ENCODE assay signal across 1 cellular context in genomic region chr7:19119372-19119771, GRCh38.
TF ChIP-seq lines count a peak whose summit lies in the region.

No MANE protein-coding gene starts in this region.

TF ChIP-seq in WTC11, 78 proteins besides CTCF, POLR2A, EP300 and RAD21:
- no peak for TF ChIP-seq PRDM15 (CRISPR knock-in tag; IDR thresholded peaks at IDR 0.05)
- TF ChIP-seq ZNF121 (CRISPR knock-in tag; IDR thresholded peaks at IDR 0.05), result no peak
- TF ChIP-seq, protein P1, sequence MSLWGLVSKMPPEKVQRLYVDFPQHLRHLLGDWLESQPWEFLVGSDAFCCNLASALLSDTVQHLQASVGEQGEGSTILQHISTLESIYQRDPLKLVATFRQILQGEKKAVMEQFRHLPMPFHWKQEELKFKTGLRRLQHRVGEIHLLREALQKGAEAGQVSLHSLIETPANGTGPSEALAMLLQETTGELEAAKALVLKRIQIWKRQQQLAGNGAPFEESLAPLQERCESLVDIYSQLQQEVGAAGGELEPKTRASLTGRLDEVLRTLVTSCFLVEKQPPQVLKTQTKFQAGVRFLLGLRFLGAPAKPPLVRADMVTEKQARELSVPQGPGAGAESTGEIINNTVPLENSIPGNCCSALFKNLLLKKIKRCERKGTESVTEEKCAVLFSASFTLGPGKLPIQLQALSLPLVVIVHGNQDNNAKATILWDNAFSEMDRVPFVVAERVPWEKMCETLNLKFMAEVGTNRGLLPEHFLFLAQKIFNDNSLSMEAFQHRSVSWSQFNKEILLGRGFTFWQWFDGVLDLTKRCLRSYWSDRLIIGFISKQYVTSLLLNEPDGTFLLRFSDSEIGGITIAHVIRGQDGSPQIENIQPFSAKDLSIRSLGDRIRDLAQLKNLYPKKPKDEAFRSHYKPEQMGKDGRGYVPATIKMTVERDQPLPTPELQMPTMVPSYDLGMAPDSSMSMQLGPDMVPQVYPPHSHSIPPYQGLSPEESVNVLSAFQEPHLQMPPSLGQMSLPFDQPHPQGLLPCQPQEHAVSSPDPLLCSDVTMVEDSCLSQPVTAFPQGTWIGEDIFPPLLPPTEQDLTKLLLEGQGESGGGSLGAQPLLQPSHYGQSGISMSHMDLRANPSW (CRISPR knock-in tag; conservative IDR thresholded peaks at IDR 0.05; ENCODE audit: low read depth), result no peak
- no peak for TF ChIP-seq ELF4 (CRISPR knock-in tag; IDR thresholded peaks at IDR 0.05; ENCODE audit: low read depth)
- TF ChIP-seq, protein P2, sequence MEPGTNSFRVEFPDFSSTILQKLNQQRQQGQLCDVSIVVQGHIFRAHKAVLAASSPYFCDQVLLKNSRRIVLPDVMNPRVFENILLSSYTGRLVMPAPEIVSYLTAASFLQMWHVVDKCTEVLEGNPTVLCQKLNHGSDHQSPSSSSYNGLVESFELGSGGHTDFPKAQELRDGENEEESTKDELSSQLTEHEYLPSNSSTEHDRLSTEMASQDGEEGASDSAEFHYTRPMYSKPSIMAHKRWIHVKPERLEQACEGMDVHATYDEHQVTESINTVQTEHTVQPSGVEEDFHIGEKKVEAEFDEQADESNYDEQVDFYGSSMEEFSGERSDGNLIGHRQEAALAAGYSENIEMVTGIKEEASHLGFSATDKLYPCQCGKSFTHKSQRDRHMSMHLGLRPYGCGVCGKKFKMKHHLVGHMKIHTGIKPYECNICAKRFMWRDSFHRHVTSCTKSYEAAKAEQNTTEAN (CRISPR knock-in tag; IDR thresholded peaks at IDR 0.05), result no peak
- TF ChIP-seq ZNF138 (CRISPR knock-in tag; conservative IDR thresholded peaks at IDR 0.05), result no peak
- no peak for TF ChIP-seq ATF6 (CRISPR knock-in tag; IDR thresholded peaks at IDR 0.05)
- no peak for TF ChIP-seq ZNF425 (CRISPR knock-in tag; conservative IDR thresholded peaks at IDR 0.05)
- TF ChIP-seq ZNF532 (CRISPR knock-in tag; IDR thresholded peaks at IDR 0.05; ENCODE audit: borderline replicate concordance), result no peak
